Comparison of ENCODE assay signal across 1 cellular context in the genomic region with DNA sequence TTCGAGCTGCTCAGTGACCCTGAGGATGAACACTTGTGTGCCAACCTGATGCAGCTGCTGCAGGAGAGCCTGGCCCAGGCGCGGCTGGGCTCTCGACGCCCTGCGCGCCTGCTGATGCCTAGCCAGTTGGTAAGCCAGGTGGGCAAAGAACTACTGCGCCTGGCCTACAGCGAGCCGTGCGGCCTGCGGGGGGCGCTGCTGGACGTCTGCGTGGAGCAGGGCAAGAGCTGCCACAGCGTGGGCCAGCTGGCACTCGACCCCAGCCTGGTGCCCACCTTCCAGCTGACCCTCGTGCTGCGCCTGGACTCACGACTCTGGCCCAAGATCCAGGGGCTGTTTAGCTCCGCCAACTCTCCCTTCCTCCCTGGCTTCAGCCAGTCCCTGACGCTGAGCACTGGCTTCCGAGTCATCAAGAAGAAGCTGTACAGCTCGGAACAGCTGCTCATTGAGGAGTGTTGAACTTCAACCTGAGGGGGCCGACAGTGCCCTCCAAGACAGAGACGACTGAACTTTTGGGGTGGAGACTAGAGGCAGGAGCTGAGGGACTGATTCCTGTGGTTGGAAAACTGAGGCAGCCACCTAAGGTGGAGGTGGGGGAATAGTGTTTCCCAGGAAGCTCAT.
A peak's percentile ranks its signal among the peaks of the same experiment; 100 is the strongest.
TF ChIP-seq lines count a peak whose summit lies in the region.

No MANE protein-coding gene starts in this region.

TF ChIP-seq in A549, 52 proteins besides CTCF, POLR2A, EP300 and RAD21:
- TF ChIP-seq REST (IDR thresholded peaks at IDR 0.05) (no peak), TFCP2L1 (CRISPR knock-in tag; IDR thresholded peaks at IDR 0.05) (no peak), FOXS1 (CRISPR knock-in tag; IDR thresholded peaks at IDR 0.05) (no peak), HOXB13 (CRISPR knock-in tag; IDR thresholded peaks at IDR 0.05; ENCODE audit: low read depth) (no peak), SMC3 (IDR thresholded peaks at IDR 0.05) (peak; percentile 46; the same call in 2 of the 3 replicates), FOSB (CRISPR knock-in tag; IDR thresholded peaks at IDR 0.05) (no peak), MAX (IDR thresholded peaks at IDR 0.05) (peak; percentile 74), RCOR1 (IDR thresholded peaks at IDR 0.05; ENCODE audit: low read depth, low read length) (no peak), MYC (IDR thresholded peaks at IDR 0.05; ENCODE audit: borderline replicate concordance, low read length) (no peak; the same call in 1 of the 2 replicates), KDM5A (IDR thresholded peaks at IDR 0.05) (no peak; the same call in 1 of the 2 replicates), MAZ (IDR thresholded peaks at IDR 0.05; ENCODE audit: borderline replicate concordance, low read depth, low read length) (no peak), FOSL2 (IDR thresholded peaks at IDR 0.05) (no peak), FOSL2 (CRISPR knock-in tag; IDR thresholded peaks at IDR 0.05) (no peak), CHD4 (IDR thresholded peaks at IDR 0.05; ENCODE audit: borderline replicate concordance) (no peak), EHF (CRISPR knock-in tag; IDR thresholded peaks at IDR 0.05) (no peak), MAFK (IDR thresholded peaks at IDR 0.05; ENCODE audit: partially characterized antibody) (no peak), JUNB (IDR thresholded peaks at IDR 0.05) (no peak), HOXA7 (CRISPR knock-in tag; IDR thresholded peaks at IDR 0.05) (no peak), RFX5 (IDR thresholded peaks at IDR 0.05) (no peak), ZNF302 (CRISPR knock-in tag; IDR thresholded peaks at IDR 0.05) (no peak), HEYL (CRISPR knock-in tag; IDR thresholded peaks at IDR 0.05) (no peak), CBX2 (IDR thresholded peaks at IDR 0.05; ENCODE audit: borderline replicate concordance, low read depth) (no peak), NFE2L2 (conservative IDR thresholded peaks at IDR 0.05; ENCODE audit: low read length) (no peak), BHLHE40 (IDR thresholded peaks at IDR 0.05; ENCODE audit: low read depth, low read length) (no peak), ESRRA (IDR thresholded peaks at IDR 0.05; ENCODE audit: borderline replicate concordance, low read length) (no peak), HDAC2 (IDR thresholded peaks at IDR 0.05) (no peak), E2F6 (IDR thresholded peaks at IDR 0.05; ENCODE audit: borderline replicate concordance, low read depth) (peak; percentile 73), HMGXB4 (CRISPR knock-in tag; IDR thresholded peaks at IDR 0.05; ENCODE audit: borderline replicate concordance) (0 out of 2 replicates have a peak, but pooled peaks have one; percentile 54), SREBF2 (IDR thresholded peaks at IDR 0.05) (no peak), ZFP36 (IDR thresholded peaks at IDR 0.05; ENCODE audit: borderline replicate concordance, partially characterized antibody) (no peak), TP53 (CRISPR knock-in tag; IDR thresholded peaks at IDR 0.05) (peak; percentile 20; the same call in 1 of the 2 replicates), PHF8 (IDR thresholded peaks at IDR 0.05; ENCODE audit: borderline replicate concordance, low read depth) (no peak), CHD2 (IDR thresholded peaks at IDR 0.05; ENCODE audit: low read length, partially characterized antibody) (no peak), RNF2 (IDR thresholded peaks at IDR 0.05; ENCODE audit: borderline replicate concordance, low read depth) (no peak), ZC3H11A (IDR thresholded peaks at IDR 0.05) (no peak), NPAS2 (CRISPR knock-in tag; IDR thresholded peaks at IDR 0.05; ENCODE audit: borderline replicate concordance) (no peak), POLR2AphosphoS2 (conservative IDR thresholded peaks at IDR 0.05; ENCODE audit: low read length) (no peak; the same call in 1 of the 2 replicates), ZSCAN20 (CRISPR knock-in tag; IDR thresholded peaks at IDR 0.05) (no peak), CEBPB (IDR thresholded peaks at IDR 0.05) (no peak), GATA3 (IDR thresholded peaks at IDR 0.05; ENCODE audit: borderline replicate concordance) (0 out of 2 replicates have a peak, but pooled peaks have one; percentile 18), JUN (IDR thresholded peaks at IDR 0.05) (peak in 1 of 2 experiments; percentile 43; a peak in 3 of 5 replicates), RARB (CRISPR knock-in tag; IDR thresholded peaks at IDR 0.05) (no peak), EHMT2 (IDR thresholded peaks at IDR 0.05; ENCODE audit: low read depth) (no peak), NR3C1 (IDR thresholded peaks at IDR 0.05) (no peak), HOXB5 (CRISPR knock-in tag; IDR thresholded peaks at IDR 0.05) (no peak)
- TF ChIP-seq, protein P1, sequence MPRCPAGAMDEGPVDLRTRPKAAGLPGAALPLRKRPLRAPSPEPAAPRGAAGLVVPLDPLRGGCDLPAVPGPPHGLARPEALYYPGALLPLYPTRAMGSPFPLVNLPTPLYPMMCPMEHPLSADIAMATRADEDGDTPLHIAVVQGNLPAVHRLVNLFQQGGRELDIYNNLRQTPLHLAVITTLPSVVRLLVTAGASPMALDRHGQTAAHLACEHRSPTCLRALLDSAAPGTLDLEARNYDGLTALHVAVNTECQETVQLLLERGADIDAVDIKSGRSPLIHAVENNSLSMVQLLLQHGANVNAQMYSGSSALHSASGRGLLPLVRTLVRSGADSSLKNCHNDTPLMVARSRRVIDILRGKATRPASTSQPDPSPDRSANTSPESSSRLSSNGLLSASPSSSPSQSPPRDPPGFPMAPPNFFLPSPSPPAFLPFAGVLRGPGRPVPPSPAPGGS (IDR thresholded peaks at IDR 0.05): no peak; the same call in 2 of the 3 replicates
- TF ChIP-seq, protein P2, sequence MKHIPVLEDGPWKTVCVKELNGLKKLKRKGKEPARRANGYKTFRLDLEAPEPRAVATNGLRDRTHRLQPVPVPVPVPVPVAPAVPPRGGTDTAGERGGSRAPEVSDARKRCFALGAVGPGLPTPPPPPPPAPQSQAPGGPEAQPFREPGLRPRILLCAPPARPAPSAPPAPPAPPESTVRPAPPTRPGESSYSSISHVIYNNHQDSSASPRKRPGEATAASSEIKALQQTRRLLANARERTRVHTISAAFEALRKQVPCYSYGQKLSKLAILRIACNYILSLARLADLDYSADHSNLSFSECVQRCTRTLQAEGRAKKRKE (CRISPR knock-in tag; IDR thresholded peaks at IDR 0.05; ENCODE audit: low read depth): no peak
- TF ChIP-seq, protein P3, sequence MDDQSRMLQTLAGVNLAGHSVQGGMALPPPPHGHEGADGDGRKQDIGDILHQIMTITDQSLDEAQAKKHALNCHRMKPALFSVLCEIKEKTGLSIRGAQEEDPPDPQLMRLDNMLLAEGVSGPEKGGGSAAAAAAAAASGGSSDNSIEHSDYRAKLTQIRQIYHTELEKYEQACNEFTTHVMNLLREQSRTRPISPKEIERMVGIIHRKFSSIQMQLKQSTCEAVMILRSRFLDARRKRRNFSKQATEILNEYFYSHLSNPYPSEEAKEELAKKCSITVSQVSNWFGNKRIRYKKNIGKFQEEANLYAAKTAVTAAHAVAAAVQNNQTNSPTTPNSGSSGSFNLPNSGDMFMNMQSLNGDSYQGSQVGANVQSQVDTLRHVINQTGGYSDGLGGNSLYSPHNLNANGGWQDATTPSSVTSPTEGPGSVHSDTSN (IDR thresholded peaks at IDR 0.05): no peak; the same call in 1 of the 2 replicates
- TF ChIP-seq, protein P4, sequence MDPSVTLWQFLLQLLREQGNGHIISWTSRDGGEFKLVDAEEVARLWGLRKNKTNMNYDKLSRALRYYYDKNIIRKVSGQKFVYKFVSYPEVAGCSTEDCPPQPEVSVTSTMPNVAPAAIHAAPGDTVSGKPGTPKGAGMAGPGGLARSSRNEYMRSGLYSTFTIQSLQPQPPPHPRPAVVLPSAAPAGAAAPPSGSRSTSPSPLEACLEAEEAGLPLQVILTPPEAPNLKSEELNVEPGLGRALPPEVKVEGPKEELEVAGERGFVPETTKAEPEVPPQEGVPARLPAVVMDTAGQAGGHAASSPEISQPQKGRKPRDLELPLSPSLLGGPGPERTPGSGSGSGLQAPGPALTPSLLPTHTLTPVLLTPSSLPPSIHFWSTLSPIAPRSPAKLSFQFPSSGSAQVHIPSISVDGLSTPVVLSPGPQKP (IDR thresholded peaks at IDR 0.05; ENCODE audit: low read depth, low read length): no peak
TF ChIP-seq in A549: peak in this region for 7.
